In the genomic region with DNA sequence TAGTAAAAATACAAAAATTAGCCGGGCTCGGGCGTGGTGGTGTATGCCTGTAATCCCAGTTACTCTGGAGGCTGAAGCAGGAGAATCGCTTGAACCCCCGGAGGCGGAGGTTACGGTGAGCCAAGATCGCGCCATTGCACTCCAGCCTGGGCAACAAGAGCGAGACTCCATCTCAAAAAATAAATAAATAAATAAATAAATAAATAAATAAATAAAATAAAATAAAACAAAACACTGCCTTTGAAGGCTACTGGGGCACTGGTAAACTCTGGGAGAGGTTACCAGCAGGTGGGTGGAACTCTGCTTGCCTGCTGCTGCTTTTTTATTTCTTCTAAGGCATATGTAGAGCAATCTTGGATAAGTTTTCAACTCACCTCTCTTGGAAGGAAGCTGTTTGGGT, we compare ENCODE assay signal across 2 cellular contexts. TPM values are rescaled to one million over a fixed set of nuclear protein-coding genes. Genes with fewer than 3 reads are reported as not detected.
"Had no signal": no experiment of that assay in that cellular context is flagged by ENCODE, and none has a peak within 500 bp of the region (broad histone marks: within the 10 kb centered on the region; RNA-seq: fewer than 3 reads in every experiment).

No MANE protein-coding gene starts in this region.

RNA-seq across cellular contexts. Expression of a gene that starts 5.2 kb away (rescaled TPM):
- total RNA-seq: natural killer cell treated with Interleukin-12 subunit alpha and Interleukin-12 subunit beta and Interleukin-15 and Interleukin-18, amount 100 ng/mL, for 72 hours; pulmonary artery endothelial cell had no signal
